In the genomic region with DNA sequence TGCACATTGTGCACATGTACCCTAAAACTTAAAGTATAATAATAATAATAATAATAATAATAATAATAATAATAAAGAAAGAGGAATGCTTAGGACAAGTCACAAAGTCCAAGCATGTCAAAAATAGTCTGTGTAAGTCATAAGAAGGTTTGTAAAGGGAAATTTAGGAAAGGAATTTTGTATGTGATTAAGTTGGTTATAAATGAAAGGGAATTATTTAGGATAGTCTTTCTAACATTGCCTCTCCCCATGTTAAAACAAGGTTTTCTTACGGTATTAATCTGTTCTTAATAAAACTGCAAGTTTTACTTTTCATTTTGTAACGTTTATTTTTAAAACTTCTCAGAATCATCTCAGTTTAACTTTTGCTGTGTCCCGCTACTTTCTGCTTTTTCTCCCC, we compare ENCODE assay signal across 1 cellular context.
TF ChIP-seq lines count a peak whose summit lies in the region.

No MANE protein-coding gene starts in this region.

TF ChIP-seq in IMR-90, 13 proteins besides CTCF, POLR2A, EP300 and RAD21:
- TF ChIP-seq NFE2L2 (IDR thresholded peaks at IDR 0.05; ENCODE audit: low read depth, low read length), result no peak
- TF ChIP-seq CHD1 (IDR thresholded peaks at IDR 0.05; ENCODE audit: low read depth, low read length), result no peak
